Comparison of ENCODE assay signal across 25 cellular contexts in genomic region chr6:5984150-5985089, GRCh38. TPM values are rescaled to one million over a fixed set of nuclear protein-coding genes. Genes with fewer than 3 reads are reported as not detected.
DNase-seq lines count a peak whose midpoint lies in the region; ATAC-seq and TF ChIP-seq lines count a peak whose summit lies in the region.
"Had no signal": no experiment of that assay in that cellular context is flagged by ENCODE, and none has a peak within 500 bp of the region (broad histone marks: within the 10 kb centered on the region; RNA-seq: fewer than 3 reads in every experiment).

No MANE protein-coding gene starts in this region.

- H3K9me3 ChIP-seq in BLaER1 treated with 17β-estradiol and CSF1 and Interleukin-3, amounts not matched to agents 10 nM and 100 nM (replicated peaks in 1 of 11), result peaks cover 0 to 20% (median 6%) of the 10 kb centered on the region in 11 experiments; a peak in 7 of 22 replicates
- H3K9me3 ChIP-seq in T-helper 17 cell (ENCODE audit: control insufficient read depth, low read length, poor library complexity, severe bottlenecking) (peaks cover 2% of the 10 kb centered on the region), endodermal cell (ENCODE audit: control insufficient read depth, low read length) (no peaks in the 10 kb centered on the region)
- H3K9me3 ChIP-seq: left lung, right atrium auricular region, spleen, tibial artery, vagina had no signal

- 87 to 94% methylated on average over 4 to 7 of the region's 7 CpGs for WGBS in endodermal cell (ENCODE audit: insufficient coverage in 1 of 2, insufficient read length in 1 of 2), 2 experiments

- no peaks in the 10 kb centered on the region for H4K20me1 ChIP-seq in BLaER1 treated with 17β-estradiol and CSF1 and Interleukin-3, amounts not matched to agents 10 nM and 100 nM

- peaks cover 58% of the 10 kb centered on the region for H3K4me1 Mint-ChIP-seq in activated CD4-positive, alpha-beta T cell treated with anti-CD3 and anti-CD28 coated beads for 36 hours
- H3K4me1 Mint-ChIP-seq in T-helper 17 cell (peaks cover 15% of the 10 kb centered on the region), endodermal cell (no peaks in the 10 kb centered on the region), glutamatergic neuron (ENCODE audit: low read depth, unreplicated experiment) (no peaks in the 10 kb centered on the region)
- no peaks in the 10 kb centered on the region for H3K4me1 Mint-ChIP-seq in stimulated activated naive B cell treated with anti-CD40 and anti-IgM and Interleukin-4, amounts not matched to agents 10 μg/mL and 1 μg/mL and 100 μg/mL, for 72 hours

- H3K9me3 Mint-ChIP-seq in activated CD4-positive, alpha-beta T cell treated with anti-CD3 and anti-CD28 coated beads for 36 hours (ENCODE audit: low read depth), result no peaks in the 10 kb centered on the region
- H3K9me3 Mint-ChIP-seq in endodermal cell (no peaks in the 10 kb centered on the region), glutamatergic neuron (ENCODE audit: unreplicated experiment) (peaks cover 1% of the 10 kb centered on the region)
- peaks cover 3 to 6% of the 10 kb centered on the region in 2 donors for H3K9me3 Mint-ChIP-seq in stimulated activated naive B cell treated with anti-CD40 and anti-IgM and Interleukin-4, amounts not matched to agents 10 μg/mL and 1 μg/mL and 100 μg/mL, for 72 hours
- H3K9me3 Mint-ChIP-seq: GM23338 had no signal

- no peak for TF ChIP-seq CTCF in endodermal cell (conservative IDR thresholded peaks at IDR 0.05)
- no peak for TF ChIP-seq CTCF in glutamatergic neuron (IDR thresholded peaks at IDR 0.05; ENCODE audit: partially characterized antibody, unreplicated experiment)

- no peaks in the 10 kb centered on the region for H3K36me3 ChIP-seq in BLaER1 treated with 17β-estradiol and CSF1 and Interleukin-3, amounts not matched to agents 10 nM and 100 nM
- no peaks in the 10 kb centered on the region for H3K36me3 ChIP-seq in endodermal cell (ENCODE audit: control insufficient read depth, insufficient read depth, low read length)
- H3K36me3 ChIP-seq: left lung, right atrium auricular region, spleen, tibial artery, vagina had no signal

- peak overlapping the region; percentile 38 for H3K27ac Mint-ChIP-seq in activated CD4-positive, alpha-beta T cell treated with anti-CD3 and anti-CD28 coated beads for 36 hours
- H3K27ac Mint-ChIP-seq in T-helper 17 cell (peak overlapping the region; percentile 84), endodermal cell (no peak overlapping the region), glutamatergic neuron (ENCODE audit: unreplicated experiment) (no peak overlapping the region)
- H3K27ac Mint-ChIP-seq in stimulated activated naive B cell treated with anti-CD40 and anti-IgM and Interleukin-4, amounts not matched to agents 10 μg/mL and 1 μg/mL and 100 μg/mL, for 72 hours, result no peak overlapping the region
- H3K27ac Mint-ChIP-seq: GM23338, WTC11 had no signal

- H3K27ac ChIP-seq in BLaER1 treated with 17β-estradiol and CSF1 and Interleukin-3, amounts not matched to agents 10 nM and 100 nM, result no peak overlapping the region
- no peak overlapping the region for H3K27ac ChIP-seq in endodermal cell (ENCODE audit: low read depth, low read length)
- H3K27ac ChIP-seq: left lung, right atrium auricular region, tibial artery, vagina had no signal

- intact Hi-C loops in activated CD4-positive, alpha-beta T cell treated with anti-CD3 and anti-CD28 coated beads for 36 hours (cut with DNase I, micrococcal nuclease), result loop anchor here (5.0 kb wide), 1 partner anchor 533 kb away; no protein-coding TSS in a partner anchor

- POLR2A ChIA-PET in activated CD4-positive, alpha-beta T cell treated with anti-CD3 and anti-CD28 coated beads for 36 hours (lab: Charles Lee), result no interaction called here

- ATAC-seq in activated CD4-positive, alpha-beta T cell treated with anti-CD3 and anti-CD28 coated beads for 36 hours, result peak; percentile 56
- no peak for ATAC-seq in T-helper 17 cell
- no peak for ATAC-seq in stimulated activated naive B cell treated with anti-CD40 and anti-IgM and Interleukin-4, amounts not matched to agents 10 μg/mL and 1 μg/mL and 100 μg/mL, for 72 hours (replicated peaks)
- ATAC-seq: GM23338, left lung, WTC11 had no signal

- no peak overlapping the region for H3K4me3 Mint-ChIP-seq in activated CD4-positive, alpha-beta T cell treated with anti-CD3 and anti-CD28 coated beads for 36 hours
- peak overlapping the region; percentile 52 for H3K4me3 Mint-ChIP-seq in T-helper 17 cell
- H3K4me3 Mint-ChIP-seq in endodermal cell, result no peak overlapping the region
- H3K4me3 Mint-ChIP-seq in stimulated activated naive B cell treated with anti-CD40 and anti-IgM and Interleukin-4, amounts not matched to agents 10 μg/mL and 1 μg/mL and 100 μg/mL, for 72 hours, result no peak overlapping the region
- no peak overlapping the region for H3K4me3 Mint-ChIP-seq in glutamatergic neuron (ENCODE audit: unreplicated experiment)
- H3K4me3 Mint-ChIP-seq: GM23338, WTC11 had no signal

- H3K4me1 ChIP-seq in BLaER1 treated with 17β-estradiol and CSF1 and Interleukin-3, amounts not matched to agents 10 nM and 100 nM, result peaks cover 6 to 62% (median 8%) of the 10 kb centered on the region in 10 experiments; a peak in 17 of 20 replicates
- H3K4me1 ChIP-seq in endodermal cell (ENCODE audit: control insufficient read depth, insufficient read depth, low read length), result no peaks in the 10 kb centered on the region
- H3K4me1 ChIP-seq: right atrium auricular region, tibial artery, vagina had no signal

- H3K27me3 ChIP-seq in BLaER1 treated with 17β-estradiol and CSF1 and Interleukin-3, amounts not matched to agents 10 nM and 100 nM, result no peaks in the 10 kb centered on the region
- H3K27me3 ChIP-seq in endodermal cell (ENCODE audit: control insufficient read depth, insufficient read depth, low read length, poor library complexity, severe bottlenecking), result peaks cover 10% of the 10 kb centered on the region
- H3K27me3 ChIP-seq: right atrium auricular region, vagina had no signal

- peak overlapping the region in 6 of 11 experiments; percentile 3 to 35 (median 24); a peak in 5 of 22 replicates for H3K4me2 ChIP-seq in BLaER1 treated with 17β-estradiol and CSF1 and Interleukin-3, amounts not matched to agents 10 nM and 100 nM
- H3K4me2 ChIP-seq: GM23338 had no signal

- H3K9ac ChIP-seq in BLaER1 treated with 17β-estradiol and CSF1 and Interleukin-3, amounts not matched to agents 10 nM and 100 nM, result no peak overlapping the region
- H3K9ac ChIP-seq in endodermal cell (ENCODE audit: extremely low read depth, low read length, poor library complexity, severe bottlenecking), result no peak overlapping the region

- CTCF ChIA-PET in activated CD4-positive, alpha-beta T cell treated with anti-CD3 and anti-CD28 coated beads for 36 hours (lab: Charles Lee), result interaction anchor here (0.6 to 1.3 kb wide), 3 partner anchors 17 to 101 kb away, joined by 3 read pairs; no protein-coding TSS in a partner anchor

- no peaks in the 10 kb centered on the region for H3K36me3 Mint-ChIP-seq in activated CD4-positive, alpha-beta T cell treated with anti-CD3 and anti-CD28 coated beads for 36 hours (ENCODE audit: low read depth)
- H3K36me3 Mint-ChIP-seq in T-helper 17 cell (ENCODE audit: low read depth) (peaks cover 3% of the 10 kb centered on the region), endodermal cell (ENCODE audit: low read depth) (no peaks in the 10 kb centered on the region), glutamatergic neuron (ENCODE audit: unreplicated experiment) (peaks cover 3% of the 10 kb centered on the region)
- peaks cover 0 to 4% of the 10 kb centered on the region in 2 donors for H3K36me3 Mint-ChIP-seq in stimulated activated naive B cell treated with anti-CD40 and anti-IgM and Interleukin-4, amounts not matched to agents 10 μg/mL and 1 μg/mL and 100 μg/mL, for 72 hours
- H3K36me3 Mint-ChIP-seq: WTC11 had no signal

- peaks cover 5% of the 10 kb centered on the region for H3K27me3 Mint-ChIP-seq in activated CD4-positive, alpha-beta T cell treated with anti-CD3 and anti-CD28 coated beads for 36 hours
- H3K27me3 Mint-ChIP-seq in T-helper 17 cell (peaks cover 31% of the 10 kb centered on the region), endodermal cell (ENCODE audit: insufficient read depth) (peaks cover 36% of the 10 kb centered on the region), glutamatergic neuron (ENCODE audit: unreplicated experiment) (peaks cover 2% of the 10 kb centered on the region)
- peaks cover 23 to 31% of the 10 kb centered on the region in 2 donors for H3K27me3 Mint-ChIP-seq in stimulated activated naive B cell treated with anti-CD40 and anti-IgM and Interleukin-4, amounts not matched to agents 10 μg/mL and 1 μg/mL and 100 μg/mL, for 72 hours

- no peak overlapping the region for H3K4me3 ChIP-seq in BLaER1 treated with 17β-estradiol and CSF1 and Interleukin-3, amounts not matched to agents 10 nM and 100 nM
- H3K4me3 ChIP-seq in endodermal cell (ENCODE audit: low read length), result no peak overlapping the region
- H3K4me3 ChIP-seq: GM23338, left lung, right atrium auricular region, spleen, tibial artery, vagina had no signal

- peak; percentile 19 for DNase-seq in activated CD4-positive, alpha-beta T cell treated with anti-CD3 and anti-CD28 coated beads for 36 hours
- no peak for DNase-seq in activated CD4-positive, alpha-beta T cell treated with anti-CD3 and anti-CD28 coated beads for 1 hour
- no peak for DNase-seq in T-helper 17 cell
- peak; percentile 20 for DNase-seq in endodermal cell
- DNase-seq in stimulated activated naive B cell treated with anti-CD40 and anti-IgM and Interleukin-4, amounts not matched to agents 10 μg/mL and 1 μg/mL and 100 μg/mL, for 72 hours, result no peak
- no peak for DNase-seq in glutamatergic neuron
- DNase-seq in activated CD8-positive, alpha-beta memory T cell treated with anti-CD3 and anti-CD28 coated beads, Interleukin-2, amount 50 U/mL, for 48 hours, result no peak
- DNase-seq: activated effector memory CD4-positive, alpha-beta T cell treated with Interleukin-2 at 50 U/mL for 16 hours; activated T-cell treated with anti-CD3 and anti-CD28 coated beads for 4 hours; left lung; mesenchymal stem cell; NCI-H1092 treated with DMSO at 0.1 percent for 48 hours; NCI-H1694 treated with DMSO at 0.1 percent for 48 hours; NCI-H446 treated with DMSO at 0.1 percent for 48 hours; NCI-H774; posterior cingulate gyrus; SIG-M5; spleen; stimulated activated CD8-positive, alpha-beta memory T cell treated with anti-CD3 and anti-CD28 coated beads, Interleukin-4, amount 100 ng/mL, for 48 hours; tibial artery had no signal

RNA-seq across cellular contexts. Expression of gene NRN1, which starts 22.3 kb away (rescaled TPM):
- 1 to 10 TPM; 4.6 to 7.5 TPM for total RNA-seq in activated CD4-positive, alpha-beta T cell treated with anti-CD3 and anti-CD28 coated beads for 36 hours
- total RNA-seq in T-helper 17 cell, result under 1 TPM in 1 of 2 donors, not detected in 1; 0.31 TPM
- total RNA-seq in endodermal cell, result under 1 TPM; 0.44 to 0.57 TPM
- polyA plus RNA-seq in endodermal cell (2013, experiment 1 of 2), result 3.9 TPM
- 2.8 TPM for polyA plus RNA-seq in endodermal cell (2013, experiment 2 of 2)
- 48.5 TPM for total RNA-seq in glutamatergic neuron (ENCODE audit: unreplicated experiment)
- total RNA-seq: GM23338 had no signal

Comparison
In these comparisons a context has a peak if more than half of its experiments do, and no peak if none do; other contexts are left out.
1. DNase-seq: peak in activated CD4-positive, alpha-beta T cell treated with anti-CD3 and anti-CD28 coated beads for 36 hours (single experiment) and endodermal cell (single experiment); none in activated CD4-positive, alpha-beta T cell treated with anti-CD3 and anti-CD28 coated beads for 1 hour (single experiment), T-helper 17 cell (0 of 3), stimulated activated naive B cell treated with anti-CD40 and anti-IgM and Interleukin-4, amounts not matched to agents 10 μg/mL and 1 μg/mL and 100 μg/mL, for 72 hours (single experiment), glutamatergic neuron (single experiment) and activated CD8-positive, alpha-beta memory T cell treated with anti-CD3 and anti-CD28 coated beads, Interleukin-2, amount 50 U/mL, for 48 hours (single experiment).
2. H3K27ac Mint-ChIP-seq: peak in activated CD4-positive, alpha-beta T cell treated with anti-CD3 and anti-CD28 coated beads for 36 hours (single experiment) and T-helper 17 cell (single experiment); none in endodermal cell (single experiment), stimulated activated naive B cell treated with anti-CD40 and anti-IgM and Interleukin-4, amounts not matched to agents 10 μg/mL and 1 μg/mL and 100 μg/mL, for 72 hours (single experiment) and glutamatergic neuron (single experiment).